Comparison of ENCODE assay signal across 1 cellular context in genomic region chr11:64246624-64246873, GRCh38.
TF ChIP-seq lines count a peak whose summit lies in the region.

No MANE protein-coding gene starts in this region.

TF ChIP-seq in endothelial cell of umbilical vein, 7 proteins besides CTCF, POLR2A, EP300 and RAD21:
- peak; percentile 40 for TF ChIP-seq POLR2AphosphoS5 (IDR thresholded peaks at IDR 0.05; ENCODE audit: insufficient read depth, low read depth, low read length)
